11 cellular contexts compared by ENCODE assay signal in genomic region chr17:7337600-7337999, GRCh38. TPM values are rescaled to one million over a fixed set of nuclear protein-coding genes. Genes with fewer than 3 reads are reported as not detected.
DNase-seq lines count a peak whose midpoint lies in the region; ATAC-seq and TF ChIP-seq lines count a peak whose summit lies in the region.
"Not testable (repeated sequence)": the region's sequence is repeated elsewhere in the genome, so short reads cannot be mapped to it uniquely, and the experiment has no call there.
"Had no signal": no experiment of that assay in that cellular context is flagged by ENCODE, and none has a peak within 500 bp of the region (broad histone marks: within the 10 kb centered on the region; RNA-seq: fewer than 3 reads in every experiment).

No MANE protein-coding gene starts in this region.

- H2BK5ac ChIP-seq in H9 (ENCODE audit: insufficient read length, low read length), result not testable (repeated sequence)

- not testable (repeated sequence) for H3K56ac ChIP-seq in H9 (ENCODE audit: insufficient read length, low read depth, low read length)

- H2BK120ac ChIP-seq in H9 (ENCODE audit: low read depth, low read length, poor library complexity, severe bottlenecking), result not testable (repeated sequence)

- no CpG with 5 or more reads among the region's 7 CpGs for WGBS in H9 (ENCODE audit: extremely low coverage, insufficient read length, low lambda C conversion rate)
- WGBS in thyroid gland, 2 donors, result 18 to 39% methylated on average over 7 of the region's 7 CpGs

- not testable (repeated sequence) for H2AK5ac ChIP-seq in H9 (ENCODE audit: insufficient read length, low read length)

- not testable (repeated sequence) for H3K9ac ChIP-seq in H9 (ENCODE audit: extremely low read depth, insufficient read length, low read length)

- not testable (repeated sequence) for H3K79me1 ChIP-seq in H9 (ENCODE audit: insufficient read depth, low read depth, low read length, poor library complexity, severe bottlenecking)

- not testable (repeated sequence) for H3K18ac ChIP-seq in H9 (ENCODE audit: insufficient read length, low read depth, low read length)

- H3K4ac ChIP-seq in H9 (ENCODE audit: low read depth, low read length), result not testable (repeated sequence)

- not testable (repeated sequence) for H2BK12ac ChIP-seq in H9 (ENCODE audit: insufficient read length, low read depth, low read length)

- peak overlapping the region; percentile 90 for H3K4me3 ChIP-seq in CD4-positive, CD25-positive, alpha-beta regulatory T cell (ENCODE audit: low read depth, low read length)
- H3K4me3 ChIP-seq in OCI-LY7 (ENCODE audit: low read depth, low read length, poor library complexity, severe bottlenecking), result peak overlapping the region; percentile 78
- peak overlapping the region; percentile 86 to 96 for H3K4me3 ChIP-seq in neutrophil (ENCODE audit: low read depth in 1 of 2, low read length in 1 of 2)
- H3K4me3 ChIP-seq in thyroid gland (replicated peaks in 1 of 3), result not testable (repeated sequence)

- intact Hi-C loops in OCI-LY7 (cut with micrococcal nuclease; ENCODE audit: unreplicated experiment), result loop anchor here (2.0 kb wide), 1 partner anchor 57 kb away; the partner anchor contains the start of gene SLC2A4
- intact Hi-C loops in Right ventricle myocardium inferior (cut with DNase I); thyroid gland (cut with DNase I): not testable (repeated sequence)

- H3K36me3 Mint-ChIP-seq in CD4-positive, CD25-positive, alpha-beta regulatory T cell, result peaks cover 18% of the 10 kb centered on the region
- not testable (repeated sequence) for H3K36me3 Mint-ChIP-seq in H9 (ENCODE audit: insufficient read depth in 1 of 3, low read depth in 3 of 3); activated naive CD8-positive, alpha-beta T cell
- H3K36me3 Mint-ChIP-seq in activated CD4-positive, alpha-beta memory T cell treated with anti-CD3 and anti-CD28 coated beads, Interleukin-2, amount 10 ng/mL, durations not matched to agents 7 days and 5 days (ENCODE audit: low read depth), result peaks cover 39% of the 10 kb centered on the region

- H3K14ac ChIP-seq in H9 (ENCODE audit: insufficient read depth, low read length), result not testable (repeated sequence)

- not testable (repeated sequence) for H2AFZ ChIP-seq in H9 (ENCODE audit: low read length); OCI-LY7 (ENCODE audit: low read length)

- peaks cover 60% of the 10 kb centered on the region for H3K4me1 ChIP-seq in CD4-positive, CD25-positive, alpha-beta regulatory T cell (ENCODE audit: control insufficient read depth, insufficient read depth, low read length, poor library complexity, severe bottlenecking)
- not testable (repeated sequence) for H3K4me1 ChIP-seq in H9 (ENCODE audit: insufficient read depth, low read length); thyroid gland
- H3K4me1 ChIP-seq in OCI-LY7 (ENCODE audit: insufficient read depth, low read length, poor library complexity, severe bottlenecking), result peaks cover 42% of the 10 kb centered on the region
- H3K4me1 ChIP-seq in neutrophil (ENCODE audit: control insufficient read depth in 1 of 2, insufficient read depth in 1 of 2, low read depth in 1 of 2, low read length in 1 of 2), result peaks cover 45 to 50% of the 10 kb centered on the region in 2 experiments

- H3K9me3 Mint-ChIP-seq in CD4-positive, CD25-positive, alpha-beta regulatory T cell; H9; activated CD4-positive, alpha-beta memory T cell treated with anti-CD3 and anti-CD28 coated beads, Interleukin-2, amount 10 ng/mL, durations not matched to agents 7 days and 5 days; activated naive CD8-positive, alpha-beta T cell (ENCODE audit: low read depth): not testable (repeated sequence)

- not testable (repeated sequence) for BruUV-seq in OCI-LY7 (replicated peaks; lab: Mats Ljungman, UMichigan)

- H3K27me3 ChIP-seq in CD4-positive, CD25-positive, alpha-beta regulatory T cell (ENCODE audit: control insufficient read depth, insufficient read depth, low read length); H9 (ENCODE audit: insufficient read depth, low read length); neutrophil; thyroid gland: not testable (repeated sequence)

- H4K5ac ChIP-seq in H9 (ENCODE audit: insufficient read length, low read depth, low read length), result not testable (repeated sequence)

- H3K36me3 ChIP-seq in CD4-positive, CD25-positive, alpha-beta regulatory T cell (ENCODE audit: control insufficient read depth, insufficient read depth, low read length), result peaks cover 29% of the 10 kb centered on the region
- H3K36me3 ChIP-seq in OCI-LY7 (ENCODE audit: insufficient read depth, low read length), result peaks cover 41% of the 10 kb centered on the region
- H3K36me3 ChIP-seq in neutrophil, result peaks cover 46% of the 10 kb centered on the region
- not testable (repeated sequence) for H3K36me3 ChIP-seq in thyroid gland

- H3K4me2 ChIP-seq in H9 (ENCODE audit: insufficient read depth, insufficient read length, low read length) (peak overlapping the region; percentile 25), OCI-LY7 (ENCODE audit: low read length) (peak overlapping the region; percentile 99)

- POLR2A ChIA-PET in OCI-LY7 (lab: Charles Lee), result interaction anchor here (1.1 to 1.9 kb wide), 9 partner anchors 8 to 138 kb away, joined by 3 to 8 read pairs (median 5); partner anchors contain the start of genes TMEM256 and TMEM95
- POLR2A ChIA-PET in activated CD4-positive, alpha-beta memory T cell treated with anti-CD3 and anti-CD28 coated beads, Interleukin-2, amount 10 ng/mL, durations not matched to agents 7 days and 5 days (lab: Charles Lee), result interaction anchor here (0.7 to 6.7 kb wide), 22 partner anchors 7 to 349 kb away, joined by 3 to 109 read pairs (median 12); partner anchors contain the start of genes GPS2, MPDU1, NEURL4 and POLR2A

- not testable (repeated sequence) for H3K79me2 ChIP-seq in H9 (ENCODE audit: insufficient read depth, low read length)
- H3K79me2 ChIP-seq in OCI-LY7 (ENCODE audit: insufficient read depth, low read depth, low read length), result peaks cover 24% of the 10 kb centered on the region

- not testable (repeated sequence) for H2BK20ac ChIP-seq in H9 (ENCODE audit: low read depth, low read length, poor library complexity, severe bottlenecking)

- TF ChIP-seq CTCF in H9 (conservative IDR thresholded peaks at IDR 0.05); OCI-LY7 (conservative IDR thresholded peaks at IDR 0.05; ENCODE audit: low read length); neutrophil (IDR thresholded peaks at IDR 0.05); thyroid gland (IDR thresholded peaks at IDR 0.05): not testable (repeated sequence)

- TF ChIP-seq POLR2A in thyroid gland (IDR thresholded peaks at IDR 0.05), result not testable (repeated sequence)

- not testable (repeated sequence) for H3K23me2 ChIP-seq in H9 (ENCODE audit: insufficient read length, low read depth, low read length, poor library complexity, severe bottlenecking)

- H4K8ac ChIP-seq in H9 (replicated peaks; ENCODE audit: insufficient read length, low read depth, low read length), result not testable (repeated sequence)

- peaks cover 4 to 82% (median 30%) of the 10 kb centered on the region in 4 donors for H3K4me1 Mint-ChIP-seq in CD4-positive, CD25-positive, alpha-beta regulatory T cell
- peaks cover 15 to 29% of the 10 kb centered on the region in 2 experiments for H3K4me1 Mint-ChIP-seq in H9
- H3K4me1 Mint-ChIP-seq in activated CD4-positive, alpha-beta memory T cell treated with anti-CD3 and anti-CD28 coated beads, Interleukin-2, amount 10 ng/mL, durations not matched to agents 7 days and 5 days, result peaks cover 56% of the 10 kb centered on the region
- H3K4me1 Mint-ChIP-seq in activated naive CD8-positive, alpha-beta T cell (ENCODE audit: low read depth), result peaks cover 52% of the 10 kb centered on the region

- not testable (repeated sequence) for H3K27me3 Mint-ChIP-seq in CD4-positive, CD25-positive, alpha-beta regulatory T cell; H9 (ENCODE audit: low read depth); activated CD4-positive, alpha-beta memory T cell treated with anti-CD3 and anti-CD28 coated beads, Interleukin-2, amount 10 ng/mL, durations not matched to agents 7 days and 5 days; activated naive CD8-positive, alpha-beta T cell

- CTCF ChIA-PET in OCI-LY7 (lab: Charles Lee; ENCODE audit: unreplicated experiment), result interaction anchor here (0.5 to 1.3 kb wide), 5 partner anchors 8 to 223 kb away, joined by 3 to 6 read pairs (median 4); partner anchors contain the start of gene NEURL4
- CTCF ChIA-PET in activated CD4-positive, alpha-beta memory T cell treated with anti-CD3 and anti-CD28 coated beads, Interleukin-2, amount 10 ng/mL, durations not matched to agents 7 days and 5 days (lab: Charles Lee), result interaction anchor here (0.8 to 3.3 kb wide), 9 partner anchors 8 to 56 kb away, joined by 3 to 48 read pairs (median 13); partner anchors contain the start of genes GPS2 and TMEM95

- peak overlapping the region; percentile 78 for H3K27ac ChIP-seq in CD4-positive, CD25-positive, alpha-beta regulatory T cell (ENCODE audit: insufficient read depth, low read length, poor library complexity, severe bottlenecking)
- not testable (repeated sequence) for H3K27ac ChIP-seq in H9 (ENCODE audit: insufficient read length, low read depth, low read length); thyroid gland
- peak overlapping the region; percentile 79 for H3K27ac ChIP-seq in OCI-LY7 (ENCODE audit: low read depth, low read length, poor library complexity, severe bottlenecking)
- peak overlapping the region; percentile 86 for H3K27ac ChIP-seq in neutrophil

- H3K9me2 ChIP-seq in OCI-LY7 (ENCODE audit: insufficient read depth, low read length), result not testable (repeated sequence)

- H2BK15ac ChIP-seq in H9 (ENCODE audit: low read depth, low read length), result not testable (repeated sequence)

- ATAC-seq in CD4-positive, CD25-positive, alpha-beta regulatory T cell (ENCODE audit: low read depth in 2 of 2); Right ventricle myocardium inferior: not testable (repeated sequence)

- not testable (repeated sequence) for H4K20me1 ChIP-seq in H9 (ENCODE audit: control insufficient read depth, insufficient read depth, insufficient read length); OCI-LY7 (ENCODE audit: insufficient read depth, low read length)

- H3T11ph ChIP-seq in H9 (ENCODE audit: low read length), result not testable (repeated sequence)

- not testable (repeated sequence) for H3K23ac ChIP-seq in H9 (ENCODE audit: insufficient read length, low read depth, low read length)

- H3K27ac Mint-ChIP-seq in CD4-positive, CD25-positive, alpha-beta regulatory T cell, result peak overlapping the region; percentile 86 to 97 (median 93)
- H3K27ac Mint-ChIP-seq in H9, result peak overlapping the region; percentile 28 to 89 (median 76); a peak in 4 of 7 replicates
- peak overlapping the region; percentile 91 for H3K27ac Mint-ChIP-seq in activated CD4-positive, alpha-beta memory T cell treated with anti-CD3 and anti-CD28 coated beads, Interleukin-2, amount 10 ng/mL, durations not matched to agents 7 days and 5 days
- peak overlapping the region; percentile 96 for H3K27ac Mint-ChIP-seq in activated naive CD8-positive, alpha-beta T cell

- H3K9me3 ChIP-seq in CD4-positive, CD25-positive, alpha-beta regulatory T cell (ENCODE audit: control insufficient read depth in 2 of 2, low read length in 2 of 2); H9 (ENCODE audit: control insufficient read depth, low read depth, low read length); OCI-LY7 (ENCODE audit: low read length); neutrophil; thyroid gland: not testable (repeated sequence)

- DNase-seq in CD4-positive, CD25-positive, alpha-beta regulatory T cell; H9; OCI-LY7 (ENCODE audit: low spot score); activated CD4-positive, alpha-beta memory T cell treated with anti-CD3 and anti-CD28 coated beads, Interleukin-2, amount 10 ng/mL, durations not matched to agents 7 days and 5 days: not testable (repeated sequence)
- DNase-seq in Right ventricle myocardium inferior (ENCODE audit: missing footprints) (peak; percentile 34), thyroid gland (peak; percentile 45 to 52)

- H3K4me3 Mint-ChIP-seq in CD4-positive, CD25-positive, alpha-beta regulatory T cell, result peak overlapping the region; percentile 94 to 99 (median 96)
- H3K4me3 Mint-ChIP-seq in H9, result peak overlapping the region in 1 of 2 experiments; percentile 63; a peak in 1 of 5 replicates
- peak overlapping the region; percentile 91 for H3K4me3 Mint-ChIP-seq in activated CD4-positive, alpha-beta memory T cell treated with anti-CD3 and anti-CD28 coated beads, Interleukin-2, amount 10 ng/mL, durations not matched to agents 7 days and 5 days
- peak overlapping the region; percentile 92 for H3K4me3 Mint-ChIP-seq in activated naive CD8-positive, alpha-beta T cell

- not testable (repeated sequence) for H4K91ac ChIP-seq in H9 (ENCODE audit: insufficient read length, low read depth, low read length)

RNA-seq across cellular contexts. Expression of gene ACAP1, which starts 1.3 kb away (rescaled TPM):
- 723 TPM for total RNA-seq in CD4-positive, CD25-positive, alpha-beta regulatory T cell
- 100 to 1,000 TPM; 194 to 259 (median 213) TPM for polyA plus RNA-seq in CD4-positive, CD25-positive, alpha-beta regulatory T cell
- 15.5 and 18.2 TPM in 2 replicates for total RNA-seq in H9 (2021)
- 113 and 117 TPM in 2 replicates for total RNA-seq in OCI-LY7 (2014; rRNA removed; shearing (Covaris generic))
- total RNA-seq in OCI-LY7 (2022), result 256 and 259 TPM in 2 replicates
- total RNA-seq in activated CD4-positive, alpha-beta memory T cell treated with anti-CD3 and anti-CD28 coated beads, Interleukin-2, amount 10 ng/mL, durations not matched to agents 7 days and 5 days, result 100 to 1,000 TPM; 682 to 709 TPM
- total RNA-seq in Right ventricle myocardium inferior, result 14.0 TPM
- total RNA-seq in thyroid gland, result 1 to 10 TPM in 3 of 4 donors, under 1 TPM in 1; 0.89 to 7.1 (median 3.8) TPM

RNA-seq across cellular contexts. Expression of gene NEURL4, which starts 8.5 kb away (rescaled TPM):
- 39.5 TPM for total RNA-seq in CD4-positive, CD25-positive, alpha-beta regulatory T cell
- polyA plus RNA-seq in CD4-positive, CD25-positive, alpha-beta regulatory T cell, result 1 to 10 TPM in 2 of 4 donors, under 1 TPM in 2; 0.27 to 1.2 (median 0.83) TPM
- total RNA-seq in H9 (2021) (54.8 and 55.4 TPM in 2 replicates), OCI-LY7 (2022) (50.2 and 66.8 TPM in 2 replicates), Right ventricle myocardium inferior (30.8 TPM), thyroid gland (10 to 100 TPM; 18.5 to 32.8 (median 22.5) TPM)
- total RNA-seq in OCI-LY7 (2014; rRNA removed; shearing (Covaris generic)), result 30.2 and 34.7 TPM in 2 replicates
- total RNA-seq in activated CD4-positive, alpha-beta memory T cell treated with anti-CD3 and anti-CD28 coated beads, Interleukin-2, amount 10 ng/mL, durations not matched to agents 7 days and 5 days, result 10 to 100 TPM; 28.4 to 31.2 TPM

RNA-seq across cellular contexts. Expression of gene KCTD11, which starts 14.4 kb away (rescaled TPM):
- 1.3 TPM for total RNA-seq in CD4-positive, CD25-positive, alpha-beta regulatory T cell
- 1 to 10 TPM; 2.6 to 4.0 (median 2.9) TPM for polyA plus RNA-seq in CD4-positive, CD25-positive, alpha-beta regulatory T cell
- total RNA-seq in H9 (2021) (5.3 and 5.6 TPM in 2 replicates), OCI-LY7 (2022) (7.6 and 8.6 TPM in 2 replicates), Right ventricle myocardium inferior (4.7 TPM), thyroid gland (10 to 100 TPM in 3 of 4 donors, 1 to 10 TPM in 1; 6.6 to 20.4 (median 18.7) TPM)
- total RNA-seq in OCI-LY7 (2014; rRNA removed; shearing (Covaris generic)), result 4.1 and 6.0 TPM in 2 replicates
- total RNA-seq in activated CD4-positive, alpha-beta memory T cell treated with anti-CD3 and anti-CD28 coated beads, Interleukin-2, amount 10 ng/mL, durations not matched to agents 7 days and 5 days, result 1 to 10 TPM; 5.8 to 5.9 TPM

RNA-seq across cellular contexts. Expression of gene TMEM95, which starts 17.4 kb away (rescaled TPM):
- not detected for total RNA-seq in CD4-positive, CD25-positive, alpha-beta regulatory T cell
- not detected for polyA plus RNA-seq in CD4-positive, CD25-positive, alpha-beta regulatory T cell
- total RNA-seq in H9 (2021) (not detected in 2 replicates), OCI-LY7 (2022) (0.31 TPM in 1 of 2 replicates, not detected in the other), Right ventricle myocardium inferior (not detected), thyroid gland (not detected)
- total RNA-seq in OCI-LY7 (2014; rRNA removed; shearing (Covaris generic)), result not detected in 2 replicates
- not detected for total RNA-seq in activated CD4-positive, alpha-beta memory T cell treated with anti-CD3 and anti-CD28 coated beads, Interleukin-2, amount 10 ng/mL, durations not matched to agents 7 days and 5 days
- total RNA-seq: pancreas, right atrium auricular region had no signal
- polyA plus RNA-seq: A549, pancreas had no signal

RNA-seq across cellular contexts. Expression of gene GPS2, which starts 22.4 kb away (rescaled TPM):
- total RNA-seq in CD4-positive, CD25-positive, alpha-beta regulatory T cell, result 129 TPM
- 100 to 1,000 TPM in 2 of 4 donors, 10 to 100 TPM in 2; 79.3 to 107 (median 96.5) TPM for polyA plus RNA-seq in CD4-positive, CD25-positive, alpha-beta regulatory T cell
- 62.6 and 62.7 TPM in 2 replicates for total RNA-seq in H9 (2021)
- total RNA-seq in OCI-LY7 (2014; rRNA removed; shearing (Covaris generic)), result 70.4 and 70.5 TPM in 2 replicates
- total RNA-seq in OCI-LY7 (2022), result 75.0 and 80.8 TPM in 2 replicates
- total RNA-seq in activated CD4-positive, alpha-beta memory T cell treated with anti-CD3 and anti-CD28 coated beads, Interleukin-2, amount 10 ng/mL, durations not matched to agents 7 days and 5 days, result 10 to 100 TPM; 69.8 to 74.7 TPM
- 70.3 TPM for total RNA-seq in Right ventricle myocardium inferior
- total RNA-seq in thyroid gland, result 100 to 1,000 TPM in 2 of 4 donors, 10 to 100 TPM in 2; 69.5 to 130 (median 100) TPM
